8 cellular contexts compared by ENCODE assay signal in genomic region chr3:61563614-61564404, GRCh38. TPM values are rescaled to one million over a fixed set of nuclear protein-coding genes. Genes with fewer than 3 reads are reported as not detected.
A peak's percentile ranks its signal among the peaks of the same experiment; 100 is the strongest.
DNase-seq lines count a peak whose midpoint lies in the region; ATAC-seq and TF ChIP-seq lines count a peak whose summit lies in the region.

No MANE protein-coding gene starts in this region.

- H3K9me3 ChIP-seq in ascending aorta (no peaks in the 10 kb centered on the region), iPS-15b (ENCODE audit: control insufficient read depth, insufficient read depth, low read length) (no peaks in the 10 kb centered on the region), skeletal muscle satellite cell (replicated peaks; ENCODE audit: low read length) (no peaks in the 10 kb centered on the region)

- H3K4me1 ChIP-seq in ascending aorta (peaks cover 0 to 12% of the 10 kb centered on the region in 2 donors), iPS-15b (ENCODE audit: control insufficient read depth, insufficient read depth, low read length) (peaks cover 18% of the 10 kb centered on the region), skeletal muscle satellite cell (ENCODE audit: control insufficient read depth, insufficient read depth, low read length) (peaks cover 32% of the 10 kb centered on the region)

- intact Hi-C loops in ascending aorta (cut with DNase I), result loop anchor here (1.0 to 5.0 kb wide), 9 partner anchors 258 to 624 kb away; partner anchors contain the start of gene FHIT

- H3K27ac ChIP-seq in ascending aorta, result peak overlapping the region; percentile 96 to 99

- peak overlapping the region; percentile 65 for H3K9ac ChIP-seq in iPS-15b (ENCODE audit: low read depth, low read length)
- H3K9ac ChIP-seq in skeletal muscle satellite cell (ENCODE audit: low read depth, low read length), result peak overlapping the region; percentile 96

- no peaks in the 10 kb centered on the region for H3K27me3 ChIP-seq in ascending aorta
- peaks cover 11% of the 10 kb centered on the region for H3K27me3 ChIP-seq in iPS-15b (ENCODE audit: control insufficient read depth, insufficient read depth, low read length)
- H3K27me3 ChIP-seq in skeletal muscle satellite cell (ENCODE audit: control insufficient read depth, insufficient read depth, low read length), result no peaks in the 10 kb centered on the region

- H3K36me3 ChIP-seq in ascending aorta, result no peaks in the 10 kb centered on the region
- no peaks in the 10 kb centered on the region for H3K36me3 ChIP-seq in iPS-15b (ENCODE audit: control insufficient read depth, insufficient read depth, low read length)
- no peaks in the 10 kb centered on the region for H3K36me3 ChIP-seq in skeletal muscle satellite cell (ENCODE audit: insufficient read depth, low read length)

- peak overlapping the region; percentile 100 for H3K4me2 ChIP-seq in skeletal muscle satellite cell (ENCODE audit: low read length)

- ATAC-seq in esophagus mucosa, result no peak

- TF ChIP-seq CTCF in GM13977 (IDR thresholded peaks at IDR 0.05; ENCODE audit: extremely low read depth, insufficient read depth, missing control alignments) (no peak), ascending aorta (IDR thresholded peaks at IDR 0.05) (no peak)

- H3K4me3 ChIP-seq in ascending aorta (peak overlapping the region; percentile 98 to 99), iPS-15b (ENCODE audit: low read depth, low read length) (peak overlapping the region; percentile 93), skeletal muscle satellite cell (ENCODE audit: low read length) (peak overlapping the region; percentile 89)

- in situ Hi-C loops in GM13977 (cut with MboI; ENCODE audit: low pct_unique_long_range_greater_than_20kb, low sequenced_read_pairs, unreplicated experiment), result no loop called here

- DNase-seq in GM13977 (ENCODE audit: low spot score), result peak; percentile 22
- no peak for DNase-seq in ascending aorta (ENCODE audit: low spot score in 2 of 2)
- DNase-seq in DMS79 treated with DMSO at 0.1 percent for 48 hours (lab: John Stamatoyannopoulos, UW), result no peak
- no peak for DNase-seq in iPS-NIHi7 (ENCODE audit: extremely low spot score)
- no peak for DNase-seq in GM19238 (ENCODE audit: insufficient read length, low spot score)

RNA-seq across cellular contexts. Expression of gene PTPRG, which starts 2.4 kb away (rescaled TPM):
- 129 TPM for total RNA-seq in ascending aorta
- 41.3 and 52.2 TPM in 2 replicates for total RNA-seq in skeletal muscle satellite cell (2012; rRNA removed)
- 9.2 TPM for total RNA-seq in esophagus mucosa

Comparison
In these comparisons a context has a peak if more than half of its experiments do, and no peak if none do; other contexts are left out.
1. RNA of gene PTPRG, which starts 2.4 kb away (total RNA-seq): 129 TPM in ascending aorta (single experiment); 9.2 TPM in esophagus mucosa (single experiment); every median in the first group is over 10 times any median in the second.
2. Peak in every context shown above with its lines, with median percentiles within 50 percentile points of each other: H3K4me3 ChIP-seq.